ENCODE assay signal across 9 cellular contexts in the genomic region with DNA sequence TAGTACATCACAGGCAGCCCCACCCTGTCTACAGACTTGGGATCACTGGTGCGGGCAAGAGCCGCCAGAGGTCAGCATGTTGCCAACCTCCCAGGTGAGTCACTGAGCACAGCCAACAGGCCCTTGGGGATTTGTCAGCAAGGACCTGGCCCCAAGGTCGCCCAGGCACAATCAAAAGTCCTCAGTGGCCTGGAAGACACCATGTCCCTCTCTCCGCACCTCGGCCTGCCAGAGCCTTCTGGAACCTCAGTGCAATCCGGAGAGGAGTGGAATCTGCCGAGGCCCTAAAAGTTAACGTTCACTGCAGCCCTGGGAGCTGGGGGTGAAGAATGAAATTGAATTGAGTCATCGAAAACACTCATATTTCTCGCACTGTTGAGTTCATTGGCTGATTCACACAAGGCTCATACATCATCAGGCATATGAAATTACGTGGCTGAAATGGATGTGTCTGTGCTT.
DNase-seq lines count a peak whose midpoint lies in the region; ATAC-seq and TF ChIP-seq lines count a peak whose summit lies in the region.
"Had no signal": no experiment of that assay in that cellular context is flagged by ENCODE, and none has a peak within 500 bp of the region (broad histone marks: within the 10 kb centered on the region; RNA-seq: fewer than 3 reads in every experiment).

No MANE protein-coding gene starts in this region.

- no peak for TF ChIP-seq EP300 in upper lobe of left lung (IDR thresholded peaks at IDR 0.05)

- DNase-seq in PC-3 (peak; percentile 85), spleen (peak; percentile 59), GM20000 (ENCODE audit: low spot score) (no peak), upper lobe of left lung (no peak)
- DNase-seq in stimulated activated naive CD8-positive, alpha-beta T cell treated with anti-CD3 and anti-CD28 coated beads, Interleukin-15, amount 100 ng/mL, for 72 hours: no peak

- intact Hi-C loops in PC-3 (cut with micrococcal nuclease): loop anchor here (1.0 to 5.0 kb wide), 2 partner anchors 38 to 203 kb away; no protein-coding TSS in a partner anchor
- intact Hi-C loops in spleen (cut with DNase I; ENCODE audit: low total_unique reads): no loop called here

- H3K9me3 ChIP-seq in PC-3 (ENCODE audit: low read length) (no peaks in the 10 kb centered on the region), spleen (peaks cover 0 to 9% (median 0%) of the 10 kb centered on the region in 8 donors), upper lobe of left lung (no peaks in the 10 kb centered on the region)

- POLR2A ChIA-PET in PC-3 (lab: Charles Lee; ENCODE audit: unreplicated experiment): no interaction called here

- peaks cover 46% of the 10 kb centered on the region for H3K27me3 Mint-ChIP-seq in stimulated activated naive CD8-positive, alpha-beta T cell treated with anti-CD3 and anti-CD28 coated beads, Interleukin-15, amount 100 ng/mL, for 72 hours

- BruUV-seq in PC-3 (replicated peaks; lab: Mats Ljungman, UMichigan): no TSS peak

- H3K4me3 Mint-ChIP-seq in stimulated activated naive CD8-positive, alpha-beta T cell treated with anti-CD3 and anti-CD28 coated beads, Interleukin-15, amount 100 ng/mL, for 72 hours: no peak overlapping the region
- H3K4me3 Mint-ChIP-seq: stimulated activated naive CD8-positive, alpha-beta T cell treated with anti-CD3 and anti-CD28 coated beads, Interleukin-15, Interleukin-2, amounts not matched to agents 100 ng/mL and 50 ng/mL, for 24 hours had no signal

- H2AFZ ChIP-seq in PC-3 (ENCODE audit: low read length): peak overlapping the region; percentile 44; the same call in 1 of the 2 replicates

- TF ChIP-seq CTCF in PC-3 (conservative IDR thresholded peaks at IDR 0.05; ENCODE audit: low read depth, low read length) (peak; percentile 44; the same call in 1 of the 2 replicates), spleen (IDR thresholded peaks at IDR 0.05 in 8 of 11, conservative IDR thresholded peaks at IDR 0.05 in 3 of 11) (no peak), GM20000 (IDR thresholded peaks at IDR 0.05; ENCODE audit: extremely low read depth, missing control alignments) (no peak), upper lobe of left lung (IDR thresholded peaks at IDR 0.05) (no peak)

- peaks cover 24% of the 10 kb centered on the region for H3K4me1 ChIP-seq in PC-3 (ENCODE audit: insufficient read depth, low read length)
- peaks cover 0 to 11% (median under 1%) of the 10 kb centered on the region in 6 donors for H3K4me1 ChIP-seq in spleen
- H3K4me1 ChIP-seq in upper lobe of left lung: no peaks in the 10 kb centered on the region

- H3K27ac ChIP-seq in PC-3 (ENCODE audit: low read length): peak overlapping the region; percentile 96
- no peak overlapping the region for H3K27ac ChIP-seq in spleen
- no peak overlapping the region for H3K27ac ChIP-seq in upper lobe of left lung
- H3K27ac ChIP-seq: KMS-11 had no signal

- no peaks in the 10 kb centered on the region for H3K36me3 ChIP-seq in PC-3 (ENCODE audit: low read depth, low read length)
- H3K36me3 ChIP-seq in spleen: no peaks in the 10 kb centered on the region
- H3K36me3 ChIP-seq in upper lobe of left lung: no peaks in the 10 kb centered on the region

- H3K4me1 Mint-ChIP-seq in stimulated activated naive CD8-positive, alpha-beta T cell treated with anti-CD3 and anti-CD28 coated beads, Interleukin-15, amount 100 ng/mL, for 72 hours: peaks cover 2% of the 10 kb centered on the region

- H3K4me3 ChIP-seq in PC-3 (ENCODE audit: low read length) (peak overlapping the region; percentile 39; the same call in 1 of the 2 replicates), spleen (no peak overlapping the region), upper lobe of left lung (no peak overlapping the region)

- H4K20me1 ChIP-seq in PC-3 (ENCODE audit: low read length): no peaks in the 10 kb centered on the region

- no peaks in the 10 kb centered on the region for H3K9me2 ChIP-seq in PC-3 (replicated peaks; ENCODE audit: low read length)

- CTCF ChIA-PET in PC-3 (lab: Charles Lee): interaction anchor here (0.8 to 1.1 kb wide), 2 partner anchors 17 to 29 kb away, joined by 4 read pairs; no protein-coding TSS in a partner anchor

- WGBS in spleen, 5 donors: 71 to 83% (median 78%) methylated on average over 8 to 11 of the region's 11 CpGs
- 70 to 81% methylated on average over 11 of the region's 11 CpGs for WGBS in upper lobe of left lung, 2 donors

- no peaks in the 10 kb centered on the region for H3K9me3 Mint-ChIP-seq in stimulated activated naive CD8-positive, alpha-beta T cell treated with anti-CD3 and anti-CD28 coated beads, Interleukin-15, amount 100 ng/mL, for 72 hours
- H3K9me3 Mint-ChIP-seq: stimulated activated naive CD8-positive, alpha-beta T cell treated with anti-CD3 and anti-CD28 coated beads, Interleukin-15, Interleukin-2, amounts not matched to agents 100 ng/mL and 50 ng/mL, for 24 hours had no signal

- peak overlapping the region; percentile 80 for H3K4me2 ChIP-seq in PC-3 (ENCODE audit: low read length)
- H3K4me2 ChIP-seq: KMS-11 had no signal

- H3K27me3 ChIP-seq in PC-3 (ENCODE audit: low read length): no peaks in the 10 kb centered on the region
- peaks cover 0 to 66% (median 10%) of the 10 kb centered on the region in 7 donors for H3K27me3 ChIP-seq in spleen (replicated peaks in 1 of 7)
- H3K27me3 ChIP-seq in upper lobe of left lung: no peaks in the 10 kb centered on the region

- H3K27ac Mint-ChIP-seq in stimulated activated naive CD8-positive, alpha-beta T cell treated with anti-CD3 and anti-CD28 coated beads, Interleukin-15, amount 100 ng/mL, for 72 hours: no peak overlapping the region
- H3K27ac Mint-ChIP-seq: stimulated activated naive CD8-positive, alpha-beta T cell treated with anti-CD3 and anti-CD28 coated beads, Interleukin-15, Interleukin-2, amounts not matched to agents 100 ng/mL and 50 ng/mL, for 24 hours had no signal

- H3F3A ChIP-seq in PC-3 (ENCODE audit: low read length, unreplicated experiment): no peaks in the 10 kb centered on the region

- TF ChIP-seq POLR2A in spleen (IDR thresholded peaks at IDR 0.05): no peak
- no peak for TF ChIP-seq POLR2A in upper lobe of left lung (IDR thresholded peaks at IDR 0.05)

- no peaks in the 10 kb centered on the region for H3K79me2 ChIP-seq in PC-3 (ENCODE audit: low read length)

- peak; percentile 70 for ATAC-seq in GM18867 (IDR thresholded peaks at IDR 0.05; ENCODE audit: unreplicated experiment)
- peak; percentile 96 for ATAC-seq in PC-3
- ATAC-seq in esophagus mucosa: peak; percentile 91
- ATAC-seq in stimulated activated naive CD8-positive, alpha-beta T cell treated with anti-CD3 and anti-CD28 coated beads, Interleukin-15, amount 100 ng/mL, for 72 hours: no peak
- no peak for ATAC-seq in upper lobe of left lung (ENCODE audit: low FRiP score in 2 of 2)

- peak overlapping the region; percentile 81 for H3K9ac ChIP-seq in PC-3 (ENCODE audit: low read length)
- H3K9ac ChIP-seq: KMS-11 had no signal

Comparison
In these comparisons a context has a peak if more than half of its experiments do, and no peak if none do; other contexts are left out.
1. ATAC-seq: peak in GM18867 (single experiment), PC-3 (single experiment) and esophagus mucosa (single experiment); none in stimulated activated naive CD8-positive, alpha-beta T cell treated with anti-CD3 and anti-CD28 coated beads, Interleukin-15, amount 100 ng/mL, for 72 hours (single experiment) and upper lobe of left lung (0 of 2).
2. DNase-seq: peak in PC-3 (single experiment) and spleen (single experiment); none in stimulated activated naive CD8-positive, alpha-beta T cell treated with anti-CD3 and anti-CD28 coated beads, Interleukin-15, amount 100 ng/mL, for 72 hours (0 of 2), GM20000 (single experiment) and upper lobe of left lung (0 of 2).